ENCODE assay signal across 1 cellular context in genomic region chr1:41727749-41728115, GRCh38.
TF ChIP-seq lines count a peak whose summit lies in the region.

No MANE protein-coding gene starts in this region.

TF ChIP-seq in endothelial cell of umbilical vein, 7 proteins besides CTCF, POLR2A, EP300 and RAD21:
- TF ChIP-seq JUN (IDR thresholded peaks at IDR 0.05; ENCODE audit: borderline replicate concordance, insufficient read depth, insufficient read length, low read depth) = no peak
- no peak for TF ChIP-seq POLR2AphosphoS5 (IDR thresholded peaks at IDR 0.05; ENCODE audit: insufficient read depth, low read depth, low read length)
- TF ChIP-seq EZH2 (IDR thresholded peaks at IDR 0.05; ENCODE audit: borderline replicate concordance, low read depth, low read length, severe bottlenecking) = no peak
- no peak for TF ChIP-seq FOS (IDR thresholded peaks at IDR 0.05; ENCODE audit: borderline replicate concordance, insufficient read depth, low read length)
- TF ChIP-seq MYC (IDR thresholded peaks at IDR 0.05; ENCODE audit: low read depth, low read length) = no peak
- no peak for TF ChIP-seq MAX (IDR thresholded peaks at IDR 0.05; ENCODE audit: insufficient read depth, insufficient read length)
- TF ChIP-seq GATA2 (IDR thresholded peaks at IDR 0.05; ENCODE audit: insufficient read depth, insufficient read length, low read depth, low read length) = no peak
